19 cellular contexts compared by ENCODE assay signal in genomic region chr2:60267122-60267521, GRCh38.
A peak's percentile ranks its signal among the peaks of the same experiment; 100 is the strongest.
DNase-seq lines count a peak whose midpoint lies in the region; ATAC-seq and TF ChIP-seq lines count a peak whose summit lies in the region.
"Had no signal": no experiment of that assay in that cellular context is flagged by ENCODE, and none has a peak within 500 bp of the region (broad histone marks: within the 10 kb centered on the region; RNA-seq: fewer than 3 reads in every experiment).

No MANE protein-coding gene starts in this region.

- H3K4me3 ChIP-seq in heart left ventricle, result no peak overlapping the region
- H3K4me3 ChIP-seq: BLaER1, GM12878 had no signal

- no peak for TF ChIP-seq POLR2A in heart left ventricle (IDR thresholded peaks at IDR 0.05)

- TF ChIP-seq CTCF in heart left ventricle (IDR thresholded peaks at IDR 0.05), result no peak

- 68 to 83% (median 73%) methylated on average over 5 of the region's 5 CpGs for WGBS in heart left ventricle, 4 donors

- peak; percentile 8 for DNase-seq in NCI-H345 (lab: John Stamatoyannopoulos, UW)
- no peak for DNase-seq in NCI-H345 treated with DMSO at 0.1 percent for 48 hours (lab: John Stamatoyannopoulos, UW; ENCODE audit: unreplicated experiment)
- DNase-seq in heart left ventricle, result no peak
- DNase-seq in cardiac septum (ENCODE audit: low spot score), result no peak
- DNase-seq in NCI-H774 (lab: John Stamatoyannopoulos, UW), result peak; percentile 14
- DNase-seq in NCI-H2227 treated with DMSO at 0.1 percent for 48 hours (lab: John Stamatoyannopoulos, UW), result no peak
- DNase-seq: 8988T; CD4-positive, alpha-beta memory T cell; DMS153; DND-41; EL; GOT3; H7; HFFc6 had no signal

- intact Hi-C loops in heart left ventricle (cut with DNase I), result no loop called here
- intact Hi-C loops in cardiac septum (cut with DNase I), result no loop called here

- H3K27ac ChIP-seq in heart left ventricle, result no peak overlapping the region
- H3K27ac ChIP-seq: BLaER1 had no signal

- no peaks in the 10 kb centered on the region for H3K4me1 ChIP-seq in heart left ventricle
- H3K4me1 ChIP-seq: BLaER1 had no signal

- H3K27me3 ChIP-seq in heart left ventricle, result no peaks in the 10 kb centered on the region
- H3K27me3 ChIP-seq: BLaER1 had no signal

- no peaks in the 10 kb centered on the region for H3K9me3 ChIP-seq in heart left ventricle

- peak; percentile 53 to 89 (median 63) for ATAC-seq in heart left ventricle
- ATAC-seq in HG03175 (IDR thresholded peaks at IDR 0.05; ENCODE audit: unreplicated experiment), result no peak
- ATAC-seq: GM12878, HCT116, HepG2 had no signal

- H3K36me3 ChIP-seq in heart left ventricle, result no peaks in the 10 kb centered on the region
- H3K36me3 ChIP-seq: BLaER1 had no signal

Comparison
In these comparisons a context has a peak if more than half of its experiments do, and no peak if none do; other contexts are left out.
1. DNase-seq: peak in NCI-H345 (single experiment) and NCI-H774 (single experiment); none in NCI-H345 treated with DMSO at 0.1 percent for 48 hours (single experiment), heart left ventricle (0 of 5), cardiac septum (single experiment) and NCI-H2227 treated with DMSO at 0.1 percent for 48 hours (single experiment).